Comparison of ENCODE assay signal across 11 cellular contexts in the genomic region with DNA sequence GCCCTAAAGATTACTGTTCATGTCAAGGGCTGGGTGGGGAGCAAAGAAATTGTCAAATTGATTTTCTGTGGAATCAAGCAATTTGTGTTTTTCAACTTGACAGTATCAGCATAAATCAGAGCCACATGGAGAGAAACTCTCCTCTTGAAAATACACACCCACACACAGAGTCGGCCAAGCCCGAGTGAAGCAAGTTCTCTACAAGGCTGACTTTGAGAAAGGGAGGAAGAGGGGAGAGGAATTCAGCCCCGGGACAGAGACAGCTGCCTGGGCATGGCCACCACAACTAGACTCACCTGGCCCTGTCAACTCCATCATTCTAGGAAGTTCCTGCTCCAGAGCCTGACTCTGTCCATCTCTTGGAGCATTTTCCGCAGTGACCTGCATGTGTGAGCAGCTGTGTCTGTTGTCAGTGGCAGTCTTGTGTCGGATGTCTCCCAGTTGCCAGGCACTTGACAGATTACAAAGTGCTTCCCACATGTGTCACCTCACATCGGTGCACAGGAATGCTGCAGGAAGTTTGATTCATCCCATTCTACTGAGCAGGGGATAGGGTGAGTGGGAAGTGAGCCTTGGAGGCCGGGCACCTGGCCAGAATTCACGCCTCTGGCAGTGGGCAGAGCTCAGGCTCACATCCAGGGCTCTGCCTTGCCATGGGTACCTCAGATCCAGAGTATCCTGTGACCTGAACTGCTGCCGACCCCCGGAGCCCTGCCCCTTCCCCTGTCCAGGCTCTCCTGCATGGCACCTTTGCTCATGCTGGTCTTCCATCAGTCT. TPM values are rescaled to one million over a fixed set of nuclear protein-coding genes. Genes with fewer than 3 reads are reported as not detected.
DNase-seq lines count a peak whose midpoint lies in the region; ATAC-seq and TF ChIP-seq lines count a peak whose summit lies in the region.
"Had no signal": no experiment of that assay in that cellular context is flagged by ENCODE, and none has a peak within 500 bp of the region (broad histone marks: within the 10 kb centered on the region; RNA-seq: fewer than 3 reads in every experiment).

No MANE protein-coding gene starts in this region.

- H3K4me3 ChIP-seq in SJCRH30 (no peak overlapping the region), fibroblast of pulmonary artery (replicated peaks; ENCODE audit: low read depth, low read length) (no peak overlapping the region), ascending aorta (no peak overlapping the region)

- ATAC-seq in HG03135 (IDR thresholded peaks at IDR 0.05; ENCODE audit: unreplicated experiment) = no peak

- TF ChIP-seq CTCF in fibroblast of pulmonary artery (IDR thresholded peaks at IDR 0.05; ENCODE audit: low read length, missing control alignments) (no peak), ascending aorta (IDR thresholded peaks at IDR 0.05) (no peak)

- DNase-seq in GM04503 (ENCODE audit: low read depth) (peak; percentile 93), SJCRH30 (peak; percentile 90 to 93), fibroblast of pulmonary artery (ENCODE audit: low read depth) (peak; percentile 88), putamen (ENCODE audit: low spot score) (peak; percentile 49), T-helper 2 cell (no peak), ascending aorta (ENCODE audit: low spot score in 2 of 2) (no peak)
- DNase-seq in stimulated activated CD4-positive, alpha-beta T cell treated with anti-CD3 and anti-CD28 coated beads, Interleukin-12 subunit alpha, Interleukin-12 subunit beta, amount 100 ng/mL, for 4 hours = no peak
- DNase-seq: GF-D8, NCI-H146, SHP77 treated with DMSO at 0.1 percent for 48 hours had no signal

- H3K4me1 ChIP-seq in SJCRH30 = peaks cover 40% of the 10 kb centered on the region
- H3K4me1 ChIP-seq in ascending aorta = no peaks in the 10 kb centered on the region

- H3K9me3 ChIP-seq in SJCRH30 (replicated peaks) = no peaks in the 10 kb centered on the region
- H3K9me3 ChIP-seq in ascending aorta = no peaks in the 10 kb centered on the region

- H3K27ac ChIP-seq in SJCRH30 (peak overlapping the region; percentile 92), ascending aorta (no peak overlapping the region)

- H3K27me3 ChIP-seq in SJCRH30 (no peaks in the 10 kb centered on the region), ascending aorta (no peaks in the 10 kb centered on the region)

- H3K36me3 ChIP-seq in SJCRH30 (no peaks in the 10 kb centered on the region), ascending aorta (no peaks in the 10 kb centered on the region)

- intact Hi-C loops in ascending aorta (cut with DNase I) = no loop called here

RNA-seq across cellular contexts. Expression of gene ADAM12, which starts 37.9 kb away (rescaled TPM):
- total RNA-seq in SJCRH30 (2014; rRNA removed; shearing (Covaris generic)) = 0.26 and 0.33 TPM in 2 replicates
- not detected for total RNA-seq in ascending aorta

Comparison
In these comparisons a context has a peak if more than half of its experiments do, and no peak if none do; other contexts are left out.
1. DNase-seq: peak in GM04503 (single experiment), SJCRH30 (2 of 2), fibroblast of pulmonary artery (single experiment) and putamen (single experiment); none in stimulated activated CD4-positive, alpha-beta T cell treated with anti-CD3 and anti-CD28 coated beads, Interleukin-12 subunit alpha, Interleukin-12 subunit beta, amount 100 ng/mL, for 4 hours (single experiment), T-helper 2 cell (0 of 5) and ascending aorta (0 of 2).